Comparison of ENCODE assay signal across 15 cellular contexts in genomic region chr5:34897646-34898045, GRCh38. TPM values are rescaled to one million over a fixed set of nuclear protein-coding genes. Genes with fewer than 3 reads are reported as not detected.
"Had no signal": no experiment of that assay in that cellular context is flagged by ENCODE, and none has a peak within 500 bp of the region (broad histone marks: within the 10 kb centered on the region; RNA-seq: fewer than 3 reads in every experiment).

No MANE protein-coding gene starts in this region.

- H3K4me1 Mint-ChIP-seq: activated B cell treated with CpG ODN at 0.5 μM for 24 hours; activated CD4-positive, alpha-beta T cell treated with anti-CD3 and anti-CD28 coated beads, Interleukin-2, amount 10 ng/mL, durations not matched to agents 24 days and 14 days; activated CD8-positive, alpha-beta memory T cell treated with anti-CD3 and anti-CD28 coated beads, Interleukin-2, amount 10 ng/mL, durations not matched to agents 7 days and 5 days; activated naive CD8-positive, alpha-beta T cell treated with anti-CD3 and anti-CD28 coated beads, Interleukin-2, amount 50 U/mL, for 24 hours; brain; central memory CD8-positive, alpha-beta T cell; T-cell had no signal

- H3K9me3 ChIP-seq: MG63, SJCRH30 had no signal

- H3K27ac ChIP-seq: SJCRH30 had no signal

- H3K4me3 Mint-ChIP-seq: activated B cell treated with CpG ODN at 0.5 μM for 24 hours; activated CD4-positive, alpha-beta T cell treated with anti-CD3 and anti-CD28 coated beads, Interleukin-2, amount 10 ng/mL, durations not matched to agents 24 days and 14 days; activated CD8-positive, alpha-beta memory T cell treated with anti-CD3 and anti-CD28 coated beads, Interleukin-2, amount 10 ng/mL, durations not matched to agents 7 days and 5 days; activated naive CD8-positive, alpha-beta T cell treated with anti-CD3 and anti-CD28 coated beads, Interleukin-2, amount 50 U/mL, for 24 hours; activated T-cell treated with anti-CD3 and anti-CD28 coated beads, Interleukin-2, amount 50 U/mL, for 24 hours; activated T-helper 1 cell treated with anti-CD3 and anti-CD28 coated beads, Interleukin-12 subunit alpha, Interleukin-12 subunit beta, Interleukin-2, Interleukin-4 antibody, amounts not matched to agents 30 ng/mL and 10 ng/mL and 1 ng/mL, durations not matched to agents 14 hours and 24 hours and 36 hours; brain; central memory CD8-positive, alpha-beta T cell; T-cell had no signal

- H3K36me3 Mint-ChIP-seq: activated naive CD4-positive, alpha-beta T cell treated with anti-CD3 and anti-CD28 coated beads, Interleukin-2, amount 50 U/mL, for 72 hours; brain; T-cell had no signal

- H3K9me3 Mint-ChIP-seq: activated B cell treated with CpG ODN at 0.5 μM for 24 hours; activated CD4-positive, alpha-beta T cell treated with anti-CD3 and anti-CD28 coated beads, Interleukin-2, amount 10 ng/mL, durations not matched to agents 24 days and 14 days; activated naive CD4-positive, alpha-beta T cell treated with anti-CD3 and anti-CD28 coated beads, Interleukin-2, amount 50 U/mL, for 72 hours; activated naive CD8-positive, alpha-beta T cell treated with anti-CD3 and anti-CD28 coated beads, Interleukin-2, amount 50 U/mL, for 24 hours; activated T-cell treated with anti-CD3 and anti-CD28 coated beads, Interleukin-2, amount 50 U/mL, for 24 hours; activated T-helper 1 cell treated with anti-CD3 and anti-CD28 coated beads, Interleukin-12 subunit alpha, Interleukin-12 subunit beta, Interleukin-2, Interleukin-4 antibody, amounts not matched to agents 30 ng/mL and 10 ng/mL and 1 ng/mL, durations not matched to agents 14 hours and 24 hours and 36 hours; brain; central memory CD8-positive, alpha-beta T cell; T-cell had no signal

- H3K36me3 ChIP-seq: MG63 had no signal

- H3K27me3 Mint-ChIP-seq: activated B cell treated with CpG ODN at 0.5 μM for 24 hours; activated CD4-positive, alpha-beta T cell treated with anti-CD3 and anti-CD28 coated beads, Interleukin-2, amount 10 ng/mL, durations not matched to agents 24 days and 14 days; activated CD8-positive, alpha-beta memory T cell treated with anti-CD3 and anti-CD28 coated beads, Interleukin-2, amount 10 ng/mL, durations not matched to agents 7 days and 5 days; activated naive CD8-positive, alpha-beta T cell treated with anti-CD3 and anti-CD28 coated beads, Interleukin-2, amount 50 U/mL, for 24 hours; activated T-cell treated with anti-CD3 and anti-CD28 coated beads, Interleukin-2, amount 50 U/mL, for 24 hours; brain; central memory CD8-positive, alpha-beta T cell; T-cell had no signal

- H3K27ac Mint-ChIP-seq: activated B cell treated with CpG ODN at 0.5 μM for 24 hours; activated CD4-positive, alpha-beta T cell treated with anti-CD3 and anti-CD28 coated beads, Interleukin-2, amount 10 ng/mL, durations not matched to agents 24 days and 14 days; activated CD8-positive, alpha-beta memory T cell treated with anti-CD3 and anti-CD28 coated beads, Interleukin-2, amount 10 ng/mL, durations not matched to agents 7 days and 5 days; activated naive CD4-positive, alpha-beta T cell treated with anti-CD3 and anti-CD28 coated beads, Interleukin-2, amount 50 U/mL, for 72 hours; activated naive CD8-positive, alpha-beta T cell treated with anti-CD3 and anti-CD28 coated beads, Interleukin-2, amount 50 U/mL, for 24 hours; activated T-cell treated with anti-CD3 and anti-CD28 coated beads, Interleukin-2, amount 50 U/mL, for 24 hours; activated T-helper 1 cell treated with anti-CD3 and anti-CD28 coated beads, Interleukin-12 subunit alpha, Interleukin-12 subunit beta, Interleukin-2, Interleukin-4 antibody, amounts not matched to agents 30 ng/mL and 10 ng/mL and 1 ng/mL, durations not matched to agents 14 hours and 24 hours and 36 hours; T-cell had no signal

- H3K4me1 ChIP-seq: SJCRH30 had no signal

- FAIRE-seq: astrocyte, TTC549 had no signal

- H3K27me3 ChIP-seq: MG63, SJCRH30 had no signal

- H3K4me3 ChIP-seq: MG63, SJCRH30 had no signal

RNA-seq across cellular contexts. Expression of gene TTC23L, which starts 58.7 kb away (rescaled TPM):
- total RNA-seq: activated B cell treated with CpG ODN at 0.5 μM for 24 hours; activated CD4-positive, alpha-beta T cell treated with anti-CD3 and anti-CD28 coated beads, Interleukin-2, amount 10 ng/mL, durations not matched to agents 24 days and 14 days; activated CD8-positive, alpha-beta memory T cell treated with anti-CD3 and anti-CD28 coated beads, Interleukin-2, amount 10 ng/mL, durations not matched to agents 7 days and 5 days; activated T-helper 1 cell treated with anti-CD3 and anti-CD28 coated beads, Interleukin-12 subunit alpha, Interleukin-12 subunit beta, Interleukin-2, Interleukin-4 antibody, amounts not matched to agents 30 ng/mL and 10 ng/mL and 1 ng/mL, durations not matched to agents 14 hours and 24 hours and 36 hours; Right ventricle myocardium superior; SJCRH30 had no signal
